In the genomic region with DNA sequence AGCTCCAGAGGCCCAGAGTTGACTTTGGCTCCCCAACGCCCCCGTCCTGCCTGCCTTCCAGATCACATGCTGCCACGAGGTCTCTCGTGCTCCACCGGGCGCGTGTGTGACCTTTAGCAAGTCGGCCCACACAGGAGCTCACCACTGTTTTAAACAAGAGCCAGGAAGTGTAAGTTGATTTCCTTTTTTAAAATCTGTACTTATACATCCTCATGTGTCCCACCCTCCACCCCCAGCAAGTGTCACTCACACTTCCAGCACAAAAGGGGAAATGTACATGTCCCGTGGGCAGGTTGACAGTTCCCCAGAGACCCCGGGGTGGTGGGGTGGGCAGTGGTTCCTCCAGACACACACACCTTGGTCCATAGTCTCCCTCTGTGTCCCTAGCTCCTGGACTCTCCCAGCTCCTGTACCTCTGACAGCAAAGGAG, we compare ENCODE assay signal across 10 cellular contexts.
A peak's percentile ranks its signal among the peaks of the same experiment; 100 is the strongest.
DNase-seq lines count a peak whose midpoint lies in the region; ATAC-seq and TF ChIP-seq lines count a peak whose summit lies in the region.
"Had no signal": no experiment of that assay in that cellular context is flagged by ENCODE, and none has a peak within 500 bp of the region (broad histone marks: within the 10 kb centered on the region; RNA-seq: fewer than 3 reads in every experiment).

No MANE protein-coding gene starts in this region.

- H3K4me3 Mint-ChIP-seq in T-helper 17 cell = peak overlapping the region; percentile 36
- H3K4me3 Mint-ChIP-seq in endothelial cell (ENCODE audit: unreplicated experiment) = peak overlapping the region; percentile 37

- peaks cover 14% of the 10 kb centered on the region for H3K36me3 Mint-ChIP-seq in T-helper 17 cell (ENCODE audit: low read depth)
- H3K36me3 Mint-ChIP-seq in endothelial cell (ENCODE audit: low read depth, unreplicated experiment) = peaks cover 59% of the 10 kb centered on the region

- H3K9me3 ChIP-seq in T-helper 17 cell (ENCODE audit: control insufficient read depth, low read length, poor library complexity, severe bottlenecking) = no peaks in the 10 kb centered on the region
- H3K9me3 ChIP-seq: pancreas had no signal

- TF ChIP-seq CTCF in GM10266 (IDR thresholded peaks at IDR 0.05; ENCODE audit: control insufficient read depth, insufficient read depth, low read depth, missing control alignments) (no peak), endothelial cell (IDR thresholded peaks at IDR 0.05; ENCODE audit: unreplicated experiment) (no peak)

- ATAC-seq in T-helper 17 cell = no peak
- ATAC-seq in HG03108 (IDR thresholded peaks at IDR 0.05; ENCODE audit: unreplicated experiment) = no peak

- H3K27ac Mint-ChIP-seq in T-helper 17 cell (peak overlapping the region; percentile 97), endothelial cell (ENCODE audit: unreplicated experiment) (peak overlapping the region; percentile 54)

- DNase-seq in GM10266 (ENCODE audit: extremely low spot score) = peak; percentile 45
- DNase-seq in T-helper 17 cell = peak in 1 of 3 donors; percentile 4
- DNase-seq in endothelial cell (ENCODE audit: low spot score) = no peak
- peak; percentile 38 for DNase-seq in stimulated activated CD8-positive, alpha-beta memory T cell treated with anti-CD3 and anti-CD28 coated beads, Interleukin-12 subunit alpha, Interleukin-12 subunit beta, amount 100 ng/mL, for 4 hours (ENCODE audit: low read depth)
- no peak for DNase-seq in DMS53 (lab: John Stamatoyannopoulos, UW)
- DNase-seq in SW 1271 (lab: John Stamatoyannopoulos, UW) = no peak
- DNase-seq in dermis blood vessel endothelial cell = no peak
- DNase-seq: cerebellar nuclear complex had no signal

- no peaks in the 10 kb centered on the region for H3K9me3 Mint-ChIP-seq in endothelial cell (ENCODE audit: unreplicated experiment)

- no peaks in the 10 kb centered on the region for H3K27me3 Mint-ChIP-seq in T-helper 17 cell
- H3K27me3 Mint-ChIP-seq in endothelial cell (ENCODE audit: unreplicated experiment) = peaks cover 26% of the 10 kb centered on the region

- peaks cover 34% of the 10 kb centered on the region for H3K4me1 Mint-ChIP-seq in T-helper 17 cell
- peaks cover 33% of the 10 kb centered on the region for H3K4me1 Mint-ChIP-seq in endothelial cell (ENCODE audit: unreplicated experiment)

Comparison
In these comparisons a context has a peak if more than half of its experiments do, and no peak if none do; other contexts are left out.
1. DNase-seq: peak in GM10266 (single experiment) and stimulated activated CD8-positive, alpha-beta memory T cell treated with anti-CD3 and anti-CD28 coated beads, Interleukin-12 subunit alpha, Interleukin-12 subunit beta, amount 100 ng/mL, for 4 hours (single experiment); none in endothelial cell (single experiment), DMS53 (single experiment), SW 1271 (0 of 2) and dermis blood vessel endothelial cell (single experiment).